23 cellular contexts compared by ENCODE assay signal in the genomic region with DNA sequence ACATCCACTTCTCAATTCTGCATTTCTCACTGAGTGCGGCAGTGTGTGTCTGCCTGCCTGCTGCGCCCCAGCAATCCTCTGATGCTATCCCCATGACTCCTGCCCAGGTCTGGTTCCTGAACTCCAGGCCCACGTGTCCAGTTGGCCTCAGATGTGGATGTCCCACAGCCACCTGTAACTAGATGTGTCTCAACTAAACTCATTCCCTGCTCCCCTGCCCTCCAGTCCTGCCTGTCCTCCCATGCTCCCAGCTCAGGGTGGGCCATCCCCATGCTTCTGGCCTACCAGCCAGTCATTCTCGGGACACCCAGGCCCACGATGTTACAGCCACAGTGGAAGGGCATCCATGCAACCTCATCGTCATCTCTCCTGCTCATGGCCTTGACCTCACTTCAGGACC.
DNase-seq lines count a peak whose midpoint lies in the region; ATAC-seq, FAIRE-seq and TF ChIP-seq lines count a peak whose summit lies in the region.
"Had no signal": no experiment of that assay in that cellular context is flagged by ENCODE, and none has a peak within 500 bp of the region (broad histone marks: within the 10 kb centered on the region; RNA-seq: fewer than 3 reads in every experiment).

No MANE protein-coding gene starts in this region.

- CTCF ChIA-PET in CD4-positive, alpha-beta memory T cell (lab: Charles Lee; ENCODE audit: partially characterized antibody) = interaction anchor here (1.1 to 1.9 kb wide), 9 partner anchors 10 to 203 kb away, joined by 3 to 14 read pairs (median 4); no protein-coding TSS in a partner anchor
- CTCF ChIA-PET in K562 (lab: Yijun Ruan, JAX; ENCODE audit: low intra/inter-chr PET ratio) = interaction anchor here (0.5 kb wide), 1 partner anchor 171 kb away, joined by 3 read pairs; no protein-coding TSS in a partner anchor
- CTCF ChIA-PET in CD8-positive, alpha-beta T cell (lab: Charles Lee) = interaction anchor here (0.6 to 11.8 kb wide), 11 partner anchors 10 to 237 kb away, joined by 3 to 218 read pairs (median 6); no protein-coding TSS in a partner anchor

- 0 out of 2 replicates have a peak, but pooled peaks cover 5% of the 10 kb centered on the region for H4K20me1 ChIP-seq in K562 (replicated peaks; ENCODE audit: control insufficient read depth, insufficient read depth, low read length)

- no peak overlapping the region for H3K9ac ChIP-seq in K562 (ENCODE audit: insufficient read depth in 1 of 2, low read depth in 2 of 2, low read length in 2 of 2)

- no TSS peak for BruUV-seq in K562 (replicated peaks; lab: Mats Ljungman, UMichigan)

- no peak for TF ChIP-seq CTCF in K562 (IDR thresholded peaks at IDR 0.05 in 2 of 3, conservative IDR thresholded peaks at IDR 0.05 in 1 of 3; ENCODE audit: insufficient read depth in 2 of 3, low read depth in 1 of 3, low read length in 3 of 3)
- no peak for TF ChIP-seq CTCF in ovary (IDR thresholded peaks at IDR 0.05)
- no peak for TF ChIP-seq CTCF in CD8-positive, alpha-beta T cell (IDR thresholded peaks at IDR 0.05)

- TF ChIP-seq POLR2A in K562 (conservative IDR thresholded peaks at IDR 0.05) = no peak
- TF ChIP-seq POLR2A in ovary (IDR thresholded peaks at IDR 0.05) = no peak

- POLR2A ChIA-PET in CD4-positive, alpha-beta memory T cell (lab: Charles Lee; ENCODE audit: partially characterized antibody) = no interaction called here
- POLR2A ChIA-PET in K562 (lab: Yijun Ruan, JAX) = interaction anchor here (0.6 kb wide), 1 partner anchor 359 kb away, joined by 3 read pairs; no protein-coding TSS in a partner anchor
- POLR2A ChIA-PET in CD8-positive, alpha-beta T cell (lab: Charles Lee) = no interaction called here

- ATAC-seq in activated naive CD4-positive, alpha-beta T cell treated with anti-CD3 and anti-CD28 coated beads, Interleukin-2, amount 50 U/mL, for 72 hours = no peak
- ATAC-seq in K562 (no peak), GM19463 (IDR thresholded peaks at IDR 0.05; ENCODE audit: unreplicated experiment) (no peak), GM18870 (IDR thresholded peaks at IDR 0.05; ENCODE audit: unreplicated experiment) (no peak)
- no peak for ATAC-seq in CD8-positive, alpha-beta T cell
- ATAC-seq: left lung; stimulated activated naive CD8-positive, alpha-beta T cell treated with anti-CD3 and anti-CD28 coated beads, Interleukin-15, Interleukin-2, amounts not matched to agents 100 U/mL and 50 U/mL, for 24 hours; WTC11 had no signal

- H3K27me3 ChIP-seq in CD4-positive, alpha-beta memory T cell (ENCODE audit: insufficient read depth, low read length) = no peaks in the 10 kb centered on the region
- H3K27me3 ChIP-seq in K562 (ENCODE audit: control insufficient read depth in 2 of 2, insufficient read depth in 2 of 2, low read length in 2 of 2) (peaks cover 3 to 43% of the 10 kb centered on the region in 2 experiments; a peak in 3 of 5 replicates), ovary (no peaks in the 10 kb centered on the region)
- H3K27me3 ChIP-seq in CD8-positive, alpha-beta T cell (ENCODE audit: insufficient read depth, low read length) = no peaks in the 10 kb centered on the region
- H3K27me3 ChIP-seq: left lung, Peyer's patch, SJSA1, tibial nerve had no signal

- H3K9me3 Mint-ChIP-seq in activated naive CD4-positive, alpha-beta T cell treated with anti-CD3 and anti-CD28 coated beads, Interleukin-2, amount 50 U/mL, for 72 hours = no peaks in the 10 kb centered on the region
- H3K9me3 Mint-ChIP-seq in CD4-positive, alpha-beta memory T cell = peaks cover 0 to 3% (median 0%) of the 10 kb centered on the region in 8 donors
- no peaks in the 10 kb centered on the region for H3K9me3 Mint-ChIP-seq in CD8-positive, alpha-beta T cell
- H3K9me3 Mint-ChIP-seq: activated naive CD4-positive, alpha-beta T cell treated with anti-CD3 and anti-CD28 coated beads, Interleukin-2, amount 50 U/mL, for 24 hours; CD8-positive, alpha-beta memory T cell had no signal

- no peak for TF ChIP-seq EP300 in K562 (IDR thresholded peaks at IDR 0.05; ENCODE audit: low read length)
- TF ChIP-seq EP300 in ovary (IDR thresholded peaks at IDR 0.05) = no peak

- 5% methylated on average over 6 of the region's 6 CpGs for WGBS in K562 (ENCODE audit: insufficient coverage, low coverage, missing lambda C conversion rate)
- 88 to 90% (median 89%) methylated on average over 6 of the region's 6 CpGs for WGBS in ovary, 3 donors

- no peak for FAIRE-seq in K562 (lab: Jason Lieb, UNC)
- FAIRE-seq: A549 had no signal

- H3K9me1 ChIP-seq in K562 (ENCODE audit: control insufficient read depth, insufficient read depth, low read length) = no peaks in the 10 kb centered on the region

- H3K4me1 ChIP-seq in CD4-positive, alpha-beta memory T cell (ENCODE audit: insufficient read depth, low read length) = peaks cover 11% of the 10 kb centered on the region
- H3K4me1 ChIP-seq in K562 (replicated peaks in 1 of 2; ENCODE audit: control insufficient read depth in 2 of 2, insufficient read depth in 2 of 2, low read length in 2 of 2) = no peaks in the 10 kb centered on the region
- H3K4me1 ChIP-seq in ovary (ENCODE audit: insufficient read depth) = peaks cover 6% of the 10 kb centered on the region
- peaks cover 12% of the 10 kb centered on the region for H3K4me1 ChIP-seq in CD8-positive, alpha-beta T cell (ENCODE audit: insufficient read depth, low read length)
- H3K4me1 ChIP-seq: A549, SJSA1 had no signal

- peak overlapping the region; percentile 85 to 89 for H3K27ac Mint-ChIP-seq in activated naive CD4-positive, alpha-beta T cell treated with anti-CD3 and anti-CD28 coated beads, Interleukin-2, amount 50 U/mL, for 72 hours
- peak overlapping the region in 6 of 7 donors; percentile 27 to 89 (median 62) for H3K27ac Mint-ChIP-seq in CD4-positive, alpha-beta memory T cell
- no peak overlapping the region for H3K27ac Mint-ChIP-seq in CD8-positive, alpha-beta T cell
- H3K27ac Mint-ChIP-seq: activated naive CD4-positive, alpha-beta T cell treated with anti-CD3 and anti-CD28 coated beads, Interleukin-2, amount 50 U/mL, for 24 hours; nephron; WTC11 had no signal

- no peaks in the 10 kb centered on the region for H3K79me2 ChIP-seq in K562 (ENCODE audit: control insufficient read depth, insufficient read depth, low read length)

- no peaks in the 10 kb centered on the region for H3K9me3 ChIP-seq in CD4-positive, alpha-beta memory T cell (ENCODE audit: control insufficient read depth in 1 of 2, low read length in 2 of 2)
- peaks cover 2% of the 10 kb centered on the region; the same call in 1 of the 2 replicates for H3K9me3 ChIP-seq in K562 (replicated peaks; ENCODE audit: control insufficient read depth, insufficient read depth, low read depth, low read length)
- H3K9me3 ChIP-seq in ovary = no peaks in the 10 kb centered on the region
- no peaks in the 10 kb centered on the region for H3K9me3 ChIP-seq in CD8-positive, alpha-beta T cell (ENCODE audit: low read length)
- H3K9me3 ChIP-seq: left lung, SJSA1 had no signal

- no peak overlapping the region for H3K27ac ChIP-seq in CD4-positive, alpha-beta memory T cell (ENCODE audit: low read depth, low read length)
- H3K27ac ChIP-seq in K562 (ENCODE audit: extremely low read depth, low read depth, low read length) (no peak overlapping the region), ovary (no peak overlapping the region)
- no peak overlapping the region for H3K27ac ChIP-seq in CD8-positive, alpha-beta T cell (ENCODE audit: low read depth, low read length)
- H3K27ac ChIP-seq: A549, left lung, Peyer's patch, SJSA1 had no signal

- DNase-seq in activated naive CD4-positive, alpha-beta T cell treated with anti-CD3 and anti-CD28 coated beads, Interleukin-2, amount 50 U/mL, for 72 hours (ENCODE audit: low spot score in 2 of 2) = no peak
- DNase-seq in activated naive CD4-positive, alpha-beta T cell treated with anti-CD3 and anti-CD28 coated beads, Interleukin-2, amount 50 U/mL, for 16 hours = no peak
- peak in 1 of 5 donors; percentile 13 for DNase-seq in CD4-positive, alpha-beta memory T cell
- DNase-seq in K562 (ENCODE audit: extremely low read depth in 1 of 4, low spot score in 3 of 4) (no peak), ovary (peak in 3 of 5 donors; percentile 11 to 24 (median 13))
- DNase-seq in CD8-positive, alpha-beta T cell = no peak
- DNase-seq: activated CD4-positive, alpha-beta T cell treated with anti-CD3 and anti-CD28 coated beads, Interleukin-2, amount 50 U/mL, for 48 hours; NCI-H1092 treated with DMSO at 0.1 percent for 48 hours; NCI-H187 treated with DMSO at 0.1 percent for 48 hours; NCI-H524; NK-92 treated with Interleukin-12 subunit alpha and Interleukin-12 subunit beta, amount 100 ng/mL, for 24 hours; stimulated activated naive CD8-positive, alpha-beta T cell treated with anti-CD3 and anti-CD28 coated beads, Interleukin-15, Interleukin-2, amounts not matched to agents 100 U/mL and 50 U/mL, for 24 hours had no signal

- H3K36me3 ChIP-seq in CD4-positive, alpha-beta memory T cell (ENCODE audit: insufficient read depth, low read length) = peaks cover 4% of the 10 kb centered on the region
- H3K36me3 ChIP-seq in K562 (ENCODE audit: control insufficient read depth, insufficient read depth, low read length) = no peaks in the 10 kb centered on the region
- H3K36me3 ChIP-seq in ovary = no peaks in the 10 kb centered on the region
- H3K36me3 ChIP-seq in CD8-positive, alpha-beta T cell (ENCODE audit: insufficient read depth, low read length) = no peaks in the 10 kb centered on the region
- H3K36me3 ChIP-seq: left lung, Peyer's patch, SJSA1 had no signal

- peak overlapping the region in 1 of 8 donors; percentile 29 for H3K4me3 Mint-ChIP-seq in CD4-positive, alpha-beta memory T cell
- H3K4me3 Mint-ChIP-seq in CD8-positive, alpha-beta T cell = no peak overlapping the region
- H3K4me3 Mint-ChIP-seq: activated naive CD4-positive, alpha-beta T cell treated with anti-CD3 and anti-CD28 coated beads, Interleukin-2, amount 50 U/mL, for 24 hours; nephron; WTC11 had no signal

- H3K27me3 Mint-ChIP-seq in CD4-positive, alpha-beta memory T cell = peaks cover 0 to 2% of the 10 kb centered on the region in 2 donors
- H3K27me3 Mint-ChIP-seq in CD8-positive, alpha-beta T cell (ENCODE audit: low read depth) = no peaks in the 10 kb centered on the region
- H3K27me3 Mint-ChIP-seq: activated naive CD4-positive, alpha-beta T cell treated with anti-CD3 and anti-CD28 coated beads, Interleukin-2, amount 50 U/mL, for 24 hours had no signal

- no peak overlapping the region for H2AFZ ChIP-seq in K562 (ENCODE audit: low read depth, low read length)

- H3K4me3 ChIP-seq in CD4-positive, alpha-beta memory T cell (ENCODE audit: low read length in 2 of 2) = no peak overlapping the region
- H3K4me3 ChIP-seq in K562 (no peak overlapping the region), ovary (no peak overlapping the region)
- H3K4me3 ChIP-seq in CD8-positive, alpha-beta T cell (ENCODE audit: low read depth, low read length) = no peak overlapping the region
- H3K4me3 ChIP-seq: A549, left lung, Peyer's patch, SJSA1, tibial nerve had no signal

- no peak overlapping the region for H3K4me2 ChIP-seq in K562 (ENCODE audit: insufficient read depth, low read length)
- H3K4me2 ChIP-seq: A549 had no signal

- peaks cover 11 to 30% (median 21%) of the 10 kb centered on the region in 4 donors for H3K4me1 Mint-ChIP-seq in CD4-positive, alpha-beta memory T cell
- H3K4me1 Mint-ChIP-seq in CD8-positive, alpha-beta T cell (ENCODE audit: low read depth) = peaks cover 20% of the 10 kb centered on the region
- H3K4me1 Mint-ChIP-seq: WTC11 had no signal

- intact Hi-C loops in CD4-positive, alpha-beta memory T cell (cut with micrococcal nuclease) = loop anchor here (5.0 kb wide), 1 partner anchor 198 kb away; no protein-coding TSS in a partner anchor
- intact Hi-C loops in K562 (cut with micrococcal nuclease) (no loop called here), ovary (cut with DNase I) (no loop called here)
- intact Hi-C loops in CD8-positive, alpha-beta T cell (cut with DNase I, micrococcal nuclease) = loop anchor here (5.0 to 10.0 kb wide), 3 partner anchors 319 to 917 kb away; a partner anchor contains a TSS

- H3K36me3 Mint-ChIP-seq in activated naive CD4-positive, alpha-beta T cell treated with anti-CD3 and anti-CD28 coated beads, Interleukin-2, amount 50 U/mL, for 72 hours = peaks cover 0 to 22% of the 10 kb centered on the region in 2 donors
- peaks cover 0 to 10% of the 10 kb centered on the region in 2 donors for H3K36me3 Mint-ChIP-seq in CD4-positive, alpha-beta memory T cell
- H3K36me3 Mint-ChIP-seq in CD8-positive, alpha-beta T cell = peaks cover 15% of the 10 kb centered on the region

- in situ Hi-C loops in K562 (cut with MboI) = no loop called here

- no peak for TF ChIP-seq RAD21 in K562 (CRISPR knock-in tag; conservative IDR thresholded peaks at IDR 0.05 in 1 of 2, IDR thresholded peaks at IDR 0.05 in 1 of 2)

Comparison
In these comparisons a context has a peak if more than half of its experiments do, and no peak if none do; other contexts are left out.
1. DNase-seq: peak in ovary (3 of 5); none in activated naive CD4-positive, alpha-beta T cell treated with anti-CD3 and anti-CD28 coated beads, Interleukin-2, amount 50 U/mL, for 72 hours (0 of 2), activated naive CD4-positive, alpha-beta T cell treated with anti-CD3 and anti-CD28 coated beads, Interleukin-2, amount 50 U/mL, for 16 hours (single experiment), K562 (0 of 4) and CD8-positive, alpha-beta T cell (0 of 7).
2. intact Hi-C loops: an anchor here in CD4-positive, alpha-beta memory T cell (5.0 kb wide) and CD8-positive, alpha-beta T cell (5.0 to 10.0 kb wide); none called in K562 and ovary.